ENCODE assay signal across 24 cellular contexts in genomic region chr20:55961351-55962320, GRCh38. TPM values are rescaled to one million over a fixed set of nuclear protein-coding genes. Genes with fewer than 3 reads are reported as not detected.
DNase-seq lines count a peak whose midpoint lies in the region; ATAC-seq, FAIRE-seq and TF ChIP-seq lines count a peak whose summit lies in the region.
"Had no signal": no experiment of that assay in that cellular context is flagged by ENCODE, and none has a peak within 500 bp of the region (broad histone marks: within the 10 kb centered on the region; RNA-seq: fewer than 3 reads in every experiment).

No MANE protein-coding gene starts in this region.

- TF ChIP-seq CTCF in gastroesophageal sphincter (IDR thresholded peaks at IDR 0.05) = no peak
- no peak for TF ChIP-seq CTCF in testis (IDR thresholded peaks at IDR 0.05)

- no peak overlapping the region for H3K4me3 Mint-ChIP-seq in stimulated activated memory B cell treated with anti-CD40 and anti-IgM and Interleukin-4, amounts not matched to agents 10 μg/mL and 1 μg/mL and 100 μg/mL, for 72 hours
- H3K4me3 Mint-ChIP-seq: CD4-positive, alpha-beta T cell had no signal

- TF ChIP-seq POLR2A in gastroesophageal sphincter (IDR thresholded peaks at IDR 0.05) (no peak), testis (IDR thresholded peaks at IDR 0.05) (no peak), GM12891 (IDR thresholded peaks at IDR 0.05; ENCODE audit: low read depth, low read length) (no peak)

- no peaks in the 10 kb centered on the region for H3K27me3 Mint-ChIP-seq in stimulated activated memory B cell treated with anti-CD40 and anti-IgM and Interleukin-4, amounts not matched to agents 10 μg/mL and 1 μg/mL and 100 μg/mL, for 72 hours
- H3K27me3 Mint-ChIP-seq: CD4-positive, alpha-beta T cell had no signal

- no peak for TF ChIP-seq EP300 in gastroesophageal sphincter (IDR thresholded peaks at IDR 0.05)

- FAIRE-seq in HTR-8/SVneo (lab: Jason Lieb, UNC) (peak; percentile 38), GM12891 (lab: Jason Lieb, UNC) (no peak)
- FAIRE-seq: A549, G401.6, GM19239, H1 had no signal

- H3K4me1 ChIP-seq in gastroesophageal sphincter (peaks cover 0 to 4% (median 0%) of the 10 kb centered on the region in 3 donors), testis (no peaks in the 10 kb centered on the region)
- H3K4me1 ChIP-seq: A549, Caco-2 had no signal

- no peaks in the 10 kb centered on the region for H3K36me3 Mint-ChIP-seq in stimulated activated memory B cell treated with anti-CD40 and anti-IgM and Interleukin-4, amounts not matched to agents 10 μg/mL and 1 μg/mL and 100 μg/mL, for 72 hours

- H3K27me3 ChIP-seq in gastroesophageal sphincter (no peaks in the 10 kb centered on the region), testis (no peaks in the 10 kb centered on the region)

- H3K9me3 ChIP-seq in gastroesophageal sphincter = no peaks in the 10 kb centered on the region
- no peaks in the 10 kb centered on the region for H3K9me3 ChIP-seq in testis

- H3K27ac ChIP-seq in gastroesophageal sphincter (no peak overlapping the region), testis (no peak overlapping the region)
- H3K27ac ChIP-seq: A549, KMS-11 had no signal

- H3K9me3 Mint-ChIP-seq in stimulated activated memory B cell treated with anti-CD40 and anti-IgM and Interleukin-4, amounts not matched to agents 10 μg/mL and 1 μg/mL and 100 μg/mL, for 72 hours = no peaks in the 10 kb centered on the region

- 44 to 50% methylated on average over 4 to 5 of the region's 5 CpGs for WGBS in gastroesophageal sphincter (ENCODE audit: low coverage in 1 of 2), 2 donors
- WGBS in testis, 2 donors = 45 to 54% methylated on average over 5 of the region's 5 CpGs

- H3K4me1 Mint-ChIP-seq in stimulated activated memory B cell treated with anti-CD40 and anti-IgM and Interleukin-4, amounts not matched to agents 10 μg/mL and 1 μg/mL and 100 μg/mL, for 72 hours = no peaks in the 10 kb centered on the region

- H3K27ac Mint-ChIP-seq in stimulated activated memory B cell treated with anti-CD40 and anti-IgM and Interleukin-4, amounts not matched to agents 10 μg/mL and 1 μg/mL and 100 μg/mL, for 72 hours = no peak overlapping the region
- H3K27ac Mint-ChIP-seq: CD4-positive, alpha-beta T cell had no signal

- peak; percentile 72 for ATAC-seq in gastroesophageal sphincter
- ATAC-seq in GM18873 (IDR thresholded peaks at IDR 0.05; ENCODE audit: low FRiP score, unreplicated experiment) = no peak
- no peak for ATAC-seq in stimulated activated memory B cell treated with anti-CD40 and anti-IgM and Interleukin-4, amounts not matched to agents 10 μg/mL and 1 μg/mL and 100 μg/mL, for 72 hours
- ATAC-seq: A549, PC-3 had no signal

- DNase-seq in HTR-8/SVneo (ENCODE audit: insufficient read length, low spot score) (no peak), mucosa of gallbladder (ENCODE audit: low spot score) (peak; percentile 49), testis (peak; percentile 75), GM12891 (ENCODE audit: insufficient read length, low spot score) (no peak), cerebellum (ENCODE audit: low spot score) (no peak)
- DNase-seq: Caco-2; CD4-positive, alpha-beta T cell; NCI-H1417 treated with DMSO at 0.1 percent for 48 hours; NCI-H1930; NCI-H2171; NCI-H526; PC-3; RPMI8226; SHP77 treated with DMSO at 0.1 percent for 48 hours had no signal

- intact Hi-C loops in testis (cut with DNase I; ENCODE audit: low total_unique reads) = no loop called here

- no peaks in the 10 kb centered on the region for H3K36me3 ChIP-seq in gastroesophageal sphincter
- H3K36me3 ChIP-seq in testis (ENCODE audit: low read depth, missing control alignments) = no peaks in the 10 kb centered on the region

- no peak overlapping the region for H3K4me3 ChIP-seq in gastroesophageal sphincter
- no peak overlapping the region for H3K4me3 ChIP-seq in testis
- H3K4me3 ChIP-seq: A549 had no signal

TF ChIP-seq in GM12891, 5 proteins besides CTCF, POLR2A, EP300 and RAD21:
- TF ChIP-seq POU2F2 (IDR thresholded peaks at IDR 0.05; ENCODE audit: low read depth, low read length) (no peak), SPI1 (IDR thresholded peaks at IDR 0.05; ENCODE audit: low read depth, low read length) (no peak)

RNA-seq across cellular contexts. Expression of gene CBLN4, which starts 43.7 kb away (rescaled TPM):
- total RNA-seq in gastroesophageal sphincter = under 1 TPM in 1 of 4 donors, not detected in 3; 0.40 TPM
- total RNA-seq in mucosa of gallbladder = not detected
- total RNA-seq in testis = 1 to 10 TPM; 3.1 to 3.4 TPM
- 6.0 TPM for polyA plus RNA-seq in testis (ENCODE audit: insufficient read depth, low read depth, low replicate concordance)
- polyA plus RNA-seq in GM12891 (2012; ENCODE audit: low read depth, missing spikeins) = not detected
- 2.6 TPM for total RNA-seq in cerebellum
- total RNA-seq: Caco-2; CD4-positive, alpha-beta T cell; M059J; PC-3 had no signal
- polyA plus RNA-seq: A549, BJ had no signal

Comparison
In these comparisons a context has a peak if more than half of its experiments do, and no peak if none do; other contexts are left out.
1. DNase-seq: peak in mucosa of gallbladder (single experiment) and testis (single experiment); none in HTR-8/SVneo (single experiment), GM12891 (single experiment) and cerebellum (single experiment).